1 cellular context compared by ENCODE assay signal in the genomic region with DNA sequence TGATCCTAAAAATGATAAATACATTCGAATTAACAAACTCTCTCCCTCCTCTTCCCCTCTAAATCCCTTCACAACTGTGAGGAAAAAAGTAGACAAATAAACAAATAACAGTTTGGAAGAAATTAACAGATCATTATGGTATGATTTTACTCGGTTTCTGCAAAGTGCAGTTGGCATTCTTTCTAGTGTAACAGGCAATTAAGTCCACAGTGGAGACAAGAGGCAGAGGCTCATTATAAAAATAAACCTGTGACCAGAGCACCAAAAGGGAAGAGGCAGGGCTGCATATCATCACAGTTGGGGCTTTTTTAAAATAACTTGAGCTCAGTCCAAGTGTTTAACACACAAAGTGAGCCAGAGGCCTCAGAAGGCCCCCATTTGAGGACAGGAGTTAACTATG.
TF ChIP-seq lines count a peak whose summit lies in the region.

No MANE protein-coding gene starts in this region.

TF ChIP-seq in IMR-90, 13 proteins besides CTCF, POLR2A, EP300 and RAD21:
- TF ChIP-seq NFE2L2 (IDR thresholded peaks at IDR 0.05; ENCODE audit: low read depth, low read length) (no peak), RFX5 (IDR thresholded peaks at IDR 0.05; ENCODE audit: low read depth, low read length) (no peak), MAZ (IDR thresholded peaks at IDR 0.05; ENCODE audit: borderline replicate concordance, low read depth, low read length) (no peak), SMC3 (IDR thresholded peaks at IDR 0.05; ENCODE audit: low read depth, low read length) (no peak), MAFK (IDR thresholded peaks at IDR 0.05; ENCODE audit: low read depth, low read length) (no peak), MXI1 (IDR thresholded peaks at IDR 0.05; ENCODE audit: borderline replicate concordance, low read depth, low read length) (no peak)
- TF ChIP-seq, protein P1, sequence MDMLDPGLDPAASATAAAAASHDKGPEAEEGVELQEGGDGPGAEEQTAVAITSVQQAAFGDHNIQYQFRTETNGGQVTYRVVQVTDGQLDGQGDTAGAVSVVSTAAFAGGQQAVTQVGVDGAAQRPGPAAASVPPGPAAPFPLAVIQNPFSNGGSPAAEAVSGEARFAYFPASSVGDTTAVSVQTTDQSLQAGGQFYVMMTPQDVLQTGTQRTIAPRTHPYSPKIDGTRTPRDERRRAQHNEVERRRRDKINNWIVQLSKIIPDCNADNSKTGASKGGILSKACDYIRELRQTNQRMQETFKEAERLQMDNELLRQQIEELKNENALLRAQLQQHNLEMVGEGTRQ (IDR thresholded peaks at IDR 0.05; ENCODE audit: low read depth, low read length): no peak
- TF ChIP-seq, protein P2, sequence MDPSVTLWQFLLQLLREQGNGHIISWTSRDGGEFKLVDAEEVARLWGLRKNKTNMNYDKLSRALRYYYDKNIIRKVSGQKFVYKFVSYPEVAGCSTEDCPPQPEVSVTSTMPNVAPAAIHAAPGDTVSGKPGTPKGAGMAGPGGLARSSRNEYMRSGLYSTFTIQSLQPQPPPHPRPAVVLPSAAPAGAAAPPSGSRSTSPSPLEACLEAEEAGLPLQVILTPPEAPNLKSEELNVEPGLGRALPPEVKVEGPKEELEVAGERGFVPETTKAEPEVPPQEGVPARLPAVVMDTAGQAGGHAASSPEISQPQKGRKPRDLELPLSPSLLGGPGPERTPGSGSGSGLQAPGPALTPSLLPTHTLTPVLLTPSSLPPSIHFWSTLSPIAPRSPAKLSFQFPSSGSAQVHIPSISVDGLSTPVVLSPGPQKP (IDR thresholded peaks at IDR 0.05; ENCODE audit: borderline replicate concordance, low read depth, low read length): no peak
